26 cellular contexts compared by ENCODE assay signal in the genomic region with DNA sequence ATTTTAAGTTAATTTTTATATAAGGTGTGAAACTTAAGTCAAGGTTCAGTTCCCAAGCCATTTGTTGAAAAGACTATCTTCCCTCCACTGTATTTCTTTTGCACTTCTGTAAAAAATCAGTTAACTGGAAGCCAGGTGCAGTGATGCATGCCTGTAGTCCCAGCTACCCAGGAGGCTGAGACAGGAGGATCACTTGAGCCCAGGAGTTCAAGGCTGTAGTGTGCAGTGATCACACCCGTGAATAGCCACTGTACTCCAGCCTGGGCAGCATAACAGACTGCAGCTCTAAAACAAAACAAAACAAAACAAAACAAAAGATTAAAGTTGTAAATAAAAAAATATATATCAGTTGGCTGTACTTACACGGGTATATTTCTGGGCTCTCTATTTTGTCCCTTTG.
"Had no signal": no experiment of that assay in that cellular context is flagged by ENCODE, and none has a peak within 500 bp of the region (broad histone marks: within the 10 kb centered on the region; RNA-seq: fewer than 3 reads in every experiment).

No MANE protein-coding gene starts in this region.

- H3K27me3 ChIP-seq: neutrophil, pancreas, right lobe of liver, sigmoid colon, stomach, thyroid gland, tibial nerve, upper lobe of left lung, vagina had no signal

- DNase-seq: nephron progenitor cell; nucleus accumbens; pancreas; posterior cingulate gyrus; psoas muscle; right cardiac atrium; right lobe of liver; sigmoid colon; small intestine; stimulated activated CD4-positive, alpha-beta T cell treated with anti-CD3 and anti-CD28 coated beads, Interleukin-15, amount 100 ng/mL, for 24 hours; stimulated activated CD4-positive, alpha-beta T cell treated with anti-CD3 and anti-CD28 coated beads, Interleukin-2, amount 100 ng/mL, for 24 hours; stimulated activated CD4-positive, alpha-beta T cell treated with anti-CD3 and anti-CD28 coated beads, Interleukin-2, amount 100 ng/mL, for 48 hours; stimulated activated CD4-positive, alpha-beta T cell treated with anti-CD3 and anti-CD28 coated beads, Interleukin-4, amount 100 ng/mL, for 24 hours; stimulated activated naive B cell treated with anti-CD40 and anti-IgM and Interleukin-4, amounts not matched to agents 10 μg/mL and 1 μg/mL and 100 μg/mL, for 72 hours; stimulated activated naive CD4-positive, alpha-beta T cell treated with Interleukin-2 at 50 U/mL for 16 hours; stomach; thyroid gland; trophoblast cell; upper lobe of left lung had no signal

- ATAC-seq: natural killer cell treated with Interleukin-12 subunit alpha and Interleukin-12 subunit beta and Interleukin-15 and Interleukin-18, amount 100 ng/mL, for 72 hours; psoas muscle; right cardiac atrium; stimulated activated effector memory CD8-positive, alpha-beta T cell treated with anti-CD3 and anti-CD28 coated beads, Interleukin-12 subunit alpha, Interleukin-12 subunit beta, amount 100 ng/mL, for 72 hours; stimulated activated naive B cell treated with anti-CD40 and anti-IgM and Interleukin-4, amounts not matched to agents 10 μg/mL and 1 μg/mL and 100 μg/mL, for 72 hours had no signal

- H3K36me3 ChIP-seq: neutrophil had no signal

- H3K27ac ChIP-seq: neutrophil, psoas muscle, right lobe of liver, thoracic aorta, thyroid gland, tibial nerve, upper lobe of left lung, vagina had no signal

- H3K4me3 ChIP-seq: pancreas, psoas muscle, right lobe of liver, sigmoid colon, stomach, thoracic aorta, thyroid gland, tibial nerve, upper lobe of left lung, vagina had no signal

- FAIRE-seq: small intestine, urothelium cell line had no signal

- H3K4me1 ChIP-seq: psoas muscle, thyroid gland, tibial nerve, upper lobe of left lung, vagina had no signal

- H3K9me3 ChIP-seq: neutrophil, pancreas, right lobe of liver, sigmoid colon, thoracic aorta, thyroid gland, tibial nerve, upper lobe of left lung, vagina had no signal
